In genomic region chr9:71741841-71742648, GRCh38 we compare ENCODE assay signal across 14 cellular contexts. TPM values are rescaled to one million over a fixed set of nuclear protein-coding genes. Genes with fewer than 3 reads are reported as not detected.
DNase-seq lines count a peak whose midpoint lies in the region; ATAC-seq, FAIRE-seq and TF ChIP-seq lines count a peak whose summit lies in the region.
"Had no signal": no experiment of that assay in that cellular context is flagged by ENCODE, and none has a peak within 500 bp of the region (broad histone marks: within the 10 kb centered on the region; RNA-seq: fewer than 3 reads in every experiment).

No MANE protein-coding gene starts in this region.

- H3K9me3 ChIP-seq in testis (no peaks in the 10 kb centered on the region), gastroesophageal sphincter (no peaks in the 10 kb centered on the region)

- no peak overlapping the region for H3K4me3 Mint-ChIP-seq in activated CD4-positive, alpha-beta T cell treated with anti-CD3 and anti-CD28 coated beads, Interleukin-2, amount 10 ng/mL, durations not matched to agents 24 days and 14 days
- no peak overlapping the region for H3K4me3 Mint-ChIP-seq in activated CD8-positive, alpha-beta memory T cell treated with anti-CD3 and anti-CD28 coated beads, Interleukin-2, amount 10 ng/mL, durations not matched to agents 7 days and 5 days
- H3K4me3 Mint-ChIP-seq: T-cell had no signal

- peaks cover 9% of the 10 kb centered on the region for H3K4me1 Mint-ChIP-seq in activated CD4-positive, alpha-beta T cell treated with anti-CD3 and anti-CD28 coated beads, Interleukin-2, amount 10 ng/mL, durations not matched to agents 24 days and 14 days
- no peaks in the 10 kb centered on the region for H3K4me1 Mint-ChIP-seq in activated CD8-positive, alpha-beta memory T cell treated with anti-CD3 and anti-CD28 coated beads, Interleukin-2, amount 10 ng/mL, durations not matched to agents 7 days and 5 days

- peaks cover 5% of the 10 kb centered on the region for H3K36me3 ChIP-seq in bronchial epithelial cell (ENCODE audit: control insufficient read depth, insufficient read depth, low read length)
- no peaks in the 10 kb centered on the region for H3K36me3 ChIP-seq in testis (ENCODE audit: low read depth, missing control alignments)
- H3K36me3 ChIP-seq in gastroesophageal sphincter = peaks cover 0 to 42% of the 10 kb centered on the region in 2 donors

- intact Hi-C loops in activated CD4-positive, alpha-beta T cell treated with anti-CD3 and anti-CD28 coated beads, Interleukin-2, amount 10 ng/mL, durations not matched to agents 24 days and 14 days (cut with micrococcal nuclease) = no loop called here
- intact Hi-C loops in testis (cut with DNase I; ENCODE audit: low total_unique reads) = no loop called here

- peak; percentile 28 for DNase-seq in activated CD4-positive, alpha-beta T cell treated with anti-CD3 and anti-CD28 coated beads, Interleukin-2, amount 10 ng/mL, durations not matched to agents 24 days and 14 days
- no peak for DNase-seq in activated CD4-positive, alpha-beta T cell treated with anti-CD3 and anti-CD28 coated beads, Interleukin-2, amount 50 U/mL, for 48 hours
- peak; percentile 66 for DNase-seq in bronchial epithelial cell (ENCODE audit: low read depth)
- DNase-seq in left lobe of liver (ENCODE audit: low spot score) = no peak
- peak; percentile 47 for DNase-seq in testis
- DNase-seq in kidney glomerular epithelial cell (lab: John Stamatoyannopoulos, UW) = no peak
- no peak for DNase-seq in activated CD8-positive, alpha-beta memory T cell treated with anti-CD3 and anti-CD28 coated beads, Interleukin-2, amount 10 ng/mL, durations not matched to agents 7 days and 5 days
- DNase-seq: aorta, DMS79 treated with DMSO at 0.1 percent for 48 hours, left ventricle myocardium superior, T-cell had no signal

- no peak for TF ChIP-seq EP300 in gastroesophageal sphincter (IDR thresholded peaks at IDR 0.05)

- H3K27me3 Mint-ChIP-seq in activated CD4-positive, alpha-beta T cell treated with anti-CD3 and anti-CD28 coated beads, Interleukin-2, amount 10 ng/mL, durations not matched to agents 24 days and 14 days = no peaks in the 10 kb centered on the region
- H3K27me3 Mint-ChIP-seq in activated CD8-positive, alpha-beta memory T cell treated with anti-CD3 and anti-CD28 coated beads, Interleukin-2, amount 10 ng/mL, durations not matched to agents 7 days and 5 days = no peaks in the 10 kb centered on the region
- H3K27me3 Mint-ChIP-seq: T-cell had no signal

- 61 to 78% methylated on average over 11 of the region's 11 CpGs for WGBS in testis, 2 donors
- 63 to 67% methylated on average over 8 to 9 of the region's 11 CpGs for WGBS in gastroesophageal sphincter (ENCODE audit: low coverage in 1 of 2), 2 donors

- H3K27ac Mint-ChIP-seq in activated CD4-positive, alpha-beta T cell treated with anti-CD3 and anti-CD28 coated beads, Interleukin-2, amount 10 ng/mL, durations not matched to agents 24 days and 14 days = no peak overlapping the region
- H3K27ac Mint-ChIP-seq in activated CD8-positive, alpha-beta memory T cell treated with anti-CD3 and anti-CD28 coated beads, Interleukin-2, amount 10 ng/mL, durations not matched to agents 7 days and 5 days = no peak overlapping the region
- H3K27ac Mint-ChIP-seq: T-cell had no signal

- CTCF ChIA-PET in activated CD8-positive, alpha-beta memory T cell treated with anti-CD3 and anti-CD28 coated beads, Interleukin-2, amount 10 ng/mL, durations not matched to agents 7 days and 5 days (lab: Charles Lee) = no interaction called here

- ATAC-seq in left lobe of liver = peak; percentile 19
- no peak for ATAC-seq in gastroesophageal sphincter
- ATAC-seq in activated CD8-positive, alpha-beta memory T cell treated with anti-CD3 and anti-CD28 coated beads, Interleukin-2, amount 10 ng/mL, durations not matched to agents 7 days and 5 days = no peak
- ATAC-seq: left ventricle myocardium superior, sciatic nerve, T-cell had no signal

- FAIRE-seq in bronchial epithelial cell (lab: Jason Lieb, UNC) = no peak
- FAIRE-seq: A204.1 had no signal

- H3K27ac ChIP-seq in testis = peak overlapping the region; percentile 9 to 48
- no peak overlapping the region for H3K27ac ChIP-seq in gastroesophageal sphincter

- peaks cover 66% of the 10 kb centered on the region for H3K36me3 Mint-ChIP-seq in activated CD4-positive, alpha-beta T cell treated with anti-CD3 and anti-CD28 coated beads, Interleukin-2, amount 10 ng/mL, durations not matched to agents 24 days and 14 days (ENCODE audit: low read depth)
- peaks cover 44% of the 10 kb centered on the region for H3K36me3 Mint-ChIP-seq in activated CD8-positive, alpha-beta memory T cell treated with anti-CD3 and anti-CD28 coated beads, Interleukin-2, amount 10 ng/mL, durations not matched to agents 7 days and 5 days

- no peak for TF ChIP-seq POLR2A in testis (IDR thresholded peaks at IDR 0.05)
- no peak for TF ChIP-seq POLR2A in gastroesophageal sphincter (IDR thresholded peaks at IDR 0.05)

- TF ChIP-seq CTCF in bronchial epithelial cell (IDR thresholded peaks at IDR 0.05; ENCODE audit: insufficient read depth, low read length, severe bottlenecking) (no peak), testis (IDR thresholded peaks at IDR 0.05) (no peak), gastroesophageal sphincter (IDR thresholded peaks at IDR 0.05) (no peak)

- H3K9me3 Mint-ChIP-seq in activated CD4-positive, alpha-beta T cell treated with anti-CD3 and anti-CD28 coated beads, Interleukin-2, amount 10 ng/mL, durations not matched to agents 24 days and 14 days = no peaks in the 10 kb centered on the region
- H3K9me3 Mint-ChIP-seq in activated CD8-positive, alpha-beta memory T cell treated with anti-CD3 and anti-CD28 coated beads, Interleukin-2, amount 10 ng/mL, durations not matched to agents 7 days and 5 days (ENCODE audit: low read depth) = no peaks in the 10 kb centered on the region
- H3K9me3 Mint-ChIP-seq: T-cell had no signal

- H3K4me1 ChIP-seq in testis = peaks cover 9% of the 10 kb centered on the region
- no peaks in the 10 kb centered on the region for H3K4me1 ChIP-seq in gastroesophageal sphincter

- H3K27me3 ChIP-seq in bronchial epithelial cell (ENCODE audit: control insufficient read depth, insufficient read depth, low read length) = no peaks in the 10 kb centered on the region
- H3K27me3 ChIP-seq in testis = no peaks in the 10 kb centered on the region
- H3K27me3 ChIP-seq in gastroesophageal sphincter = no peaks in the 10 kb centered on the region

- H3K4me3 ChIP-seq in bronchial epithelial cell (ENCODE audit: low read depth, low read length) = no peak overlapping the region
- no peak overlapping the region for H3K4me3 ChIP-seq in testis
- H3K4me3 ChIP-seq in gastroesophageal sphincter = no peak overlapping the region

RNA-seq across cellular contexts. Expression of gene CEMIP2, which starts 26.3 kb away (rescaled TPM):
- total RNA-seq in activated CD4-positive, alpha-beta T cell treated with anti-CD3 and anti-CD28 coated beads, Interleukin-2, amount 10 ng/mL, durations not matched to agents 24 days and 14 days = 47.7 and 55.1 TPM in 2 replicates
- 37.6 and 58.8 TPM in 2 replicates for total RNA-seq in bronchial epithelial cell
- 43.3 TPM for total RNA-seq in left lobe of liver
- 100 to 1,000 TPM; 109 to 146 TPM for total RNA-seq in testis
- 18.3 TPM for polyA plus RNA-seq in testis (ENCODE audit: insufficient read depth, low read depth, low replicate concordance)
- total RNA-seq in gastroesophageal sphincter = 10 to 100 TPM in 3 of 4 donors, 1 to 10 TPM in 1; 8.1 to 84.5 (median 17.4) TPM
- 10 to 100 TPM; 57.0 to 78.8 TPM for total RNA-seq in activated CD8-positive, alpha-beta memory T cell treated with anti-CD3 and anti-CD28 coated beads, Interleukin-2, amount 10 ng/mL, durations not matched to agents 7 days and 5 days

Comparison
In these comparisons a context has a peak if more than half of its experiments do, and no peak if none do; other contexts are left out.
1. DNase-seq: peak in activated CD4-positive, alpha-beta T cell treated with anti-CD3 and anti-CD28 coated beads, Interleukin-2, amount 10 ng/mL, durations not matched to agents 24 days and 14 days (single experiment), bronchial epithelial cell (single experiment) and testis (single experiment); none in activated CD4-positive, alpha-beta T cell treated with anti-CD3 and anti-CD28 coated beads, Interleukin-2, amount 50 U/mL, for 48 hours (0 of 2), left lobe of liver (single experiment), kidney glomerular epithelial cell (single experiment) and activated CD8-positive, alpha-beta memory T cell treated with anti-CD3 and anti-CD28 coated beads, Interleukin-2, amount 10 ng/mL, durations not matched to agents 7 days and 5 days (single experiment).
2. H3K27ac ChIP-seq: peak in testis (2 of 2); none in gastroesophageal sphincter (0 of 4).